11 cellular contexts compared by ENCODE assay signal in genomic region chr13:27797228-27797624, GRCh38. TPM values are rescaled to one million over a fixed set of nuclear protein-coding genes. Genes with fewer than 3 reads are reported as not detected.
DNase-seq lines count a peak whose midpoint lies in the region; TF ChIP-seq lines count a peak whose summit lies in the region.
"Had no signal": no experiment of that assay in that cellular context is flagged by ENCODE, and none has a peak within 500 bp of the region (broad histone marks: within the 10 kb centered on the region; RNA-seq: fewer than 3 reads in every experiment).

No MANE protein-coding gene starts in this region.

- H3K4me3 ChIP-seq in epithelial cell of esophagus (ENCODE audit: low read length) (no peak overlapping the region), neural progenitor cell (peak overlapping the region; percentile 37)

- peaks cover 3% of the 10 kb centered on the region for H3K9me3 Mint-ChIP-seq in neural progenitor cell

- DNase-seq in NCI-H2227 (lab: John Stamatoyannopoulos, UW; ENCODE audit: unreplicated experiment) (peak; percentile 68), epithelial cell of esophagus (ENCODE audit: low read depth) (peak; percentile 49), neural progenitor cell (ENCODE audit: low spot score) (peak; percentile 90), medulla oblongata (ENCODE audit: extremely low spot score) (no peak), NCI-H446 treated with DMSO at 0.1 percent for 48 hours (lab: John Stamatoyannopoulos, UW) (no peak), hypothalamus (lab: John Stamatoyannopoulos, UW) (no peak)
- DNase-seq: NCI-H345 had no signal

- peaks cover 59% of the 10 kb centered on the region for H4K20me1 ChIP-seq in neural progenitor cell (ENCODE audit: low read depth)

- TF ChIP-seq CTCF in epithelial cell of esophagus (IDR thresholded peaks at IDR 0.05; ENCODE audit: insufficient read depth, low read depth, low read length, missing control alignments) (peak; percentile 14), neural progenitor cell (IDR thresholded peaks at IDR 0.05) (peak; percentile 61)

- H3K4me1 ChIP-seq in ES-I3 (ENCODE audit: insufficient read depth, low read length) = no peaks in the 10 kb centered on the region; the same call in 1 of the 2 replicates
- H3K4me1 ChIP-seq in neural progenitor cell = no peaks in the 10 kb centered on the region

- H2AFZ ChIP-seq in neural progenitor cell (replicated peaks) = peak overlapping the region; percentile 89

- H3K27me3 Mint-ChIP-seq in neural progenitor cell (ENCODE audit: insufficient read depth, low read depth) = peaks cover 74% of the 10 kb centered on the region

- H3K9me3 ChIP-seq in ES-I3 (ENCODE audit: control insufficient read depth, insufficient read depth, low read length) (no peaks in the 10 kb centered on the region), neural progenitor cell (ENCODE audit: low read depth) (no peaks in the 10 kb centered on the region)

- H3K36me3 ChIP-seq in ES-I3 (ENCODE audit: insufficient read depth, low read length) (no peaks in the 10 kb centered on the region), neural progenitor cell (no peaks in the 10 kb centered on the region)

- peak overlapping the region; percentile 44; the same call in 1 of the 2 replicates for H3K9ac ChIP-seq in ES-I3 (ENCODE audit: low read depth, low read length)
- H3K9ac ChIP-seq in neural progenitor cell = no peak overlapping the region

- H3K4me2 ChIP-seq in neural progenitor cell = peak overlapping the region; percentile 75

- H3K79me2 ChIP-seq in neural progenitor cell (ENCODE audit: low read depth) = no peaks in the 10 kb centered on the region

- peaks cover 13% of the 10 kb centered on the region for H3F3A ChIP-seq in neural progenitor cell (ENCODE audit: low read depth)

- H3K27ac Mint-ChIP-seq in neural progenitor cell = no peak overlapping the region
- H3K27ac Mint-ChIP-seq: activated naive CD8-positive, alpha-beta T cell had no signal

- no peak overlapping the region for H3K27ac ChIP-seq in neural progenitor cell
- H3K27ac ChIP-seq: VCaP had no signal

- peaks cover 100% of the 10 kb centered on the region for H3K27me3 ChIP-seq in neural progenitor cell

- H3K4me1 Mint-ChIP-seq in neural progenitor cell = peaks cover 10% of the 10 kb centered on the region

- H3K36me3 Mint-ChIP-seq in neural progenitor cell = no peaks in the 10 kb centered on the region
- H3K36me3 Mint-ChIP-seq: activated naive CD8-positive, alpha-beta T cell had no signal

- peak overlapping the region; percentile 73 for H3K4me3 Mint-ChIP-seq in neural progenitor cell
- H3K4me3 Mint-ChIP-seq: activated naive CD8-positive, alpha-beta T cell had no signal

RNA-seq across cellular contexts. Expression of gene GSX1, which starts 4.9 kb away (rescaled TPM):
- total RNA-seq in neural progenitor cell (ENCODE audit: low replicate concordance) = not detected in 2 replicates
- total RNA-seq: pulmonary artery endothelial cell had no signal

Comparison
In these comparisons a context has a peak if more than half of its experiments do, and no peak if none do; other contexts are left out.
1. DNase-seq: peak in NCI-H2227 (single experiment), epithelial cell of esophagus (single experiment) and neural progenitor cell (single experiment); none in medulla oblongata (single experiment), NCI-H446 treated with DMSO at 0.1 percent for 48 hours (single experiment) and hypothalamus (0 of 51).